Comparison of ENCODE assay signal across 23 cellular contexts in the genomic region with DNA sequence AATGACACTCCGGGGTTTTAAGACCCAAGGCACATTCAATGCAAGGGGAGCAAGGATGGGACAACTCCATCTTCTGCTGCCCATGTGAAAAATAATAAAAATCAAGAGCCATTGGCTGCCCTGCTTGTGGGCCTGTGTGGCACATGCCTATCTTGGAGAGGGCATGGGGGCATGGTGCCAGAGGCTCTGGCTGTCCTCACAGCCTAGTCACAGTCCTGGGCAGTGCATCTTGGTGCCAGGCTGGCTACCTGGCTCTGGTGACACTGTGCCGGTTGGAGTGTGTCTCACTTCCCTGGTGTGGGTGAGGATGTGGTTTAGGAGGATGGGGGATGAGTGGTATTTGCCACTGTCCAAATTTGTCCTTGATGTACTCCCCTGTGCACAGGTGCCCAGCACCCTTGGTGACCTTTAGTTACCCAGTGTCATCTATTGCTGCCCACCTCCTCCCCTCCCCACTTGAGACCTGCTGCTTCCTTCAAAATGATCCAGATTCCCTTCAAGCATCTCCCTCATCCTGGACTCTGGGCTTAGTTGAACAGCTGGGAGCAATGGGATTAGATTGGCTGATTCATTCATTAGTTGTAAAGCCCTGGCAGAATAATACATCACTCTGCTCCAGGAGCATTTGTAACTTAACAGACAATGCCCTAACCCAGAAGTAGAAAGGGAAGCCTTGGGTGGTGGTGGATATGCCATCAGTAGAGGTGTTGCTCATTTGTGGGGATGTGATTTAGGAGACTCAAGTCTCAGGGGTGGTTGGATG. TPM values are rescaled to one million over a fixed set of nuclear protein-coding genes. Genes with fewer than 3 reads are reported as not detected.
"Had no signal": no experiment of that assay in that cellular context is flagged by ENCODE, and none has a peak within 500 bp of the region (broad histone marks: within the 10 kb centered on the region; RNA-seq: fewer than 3 reads in every experiment).

No MANE protein-coding gene starts in this region.

- H3K4me2 ChIP-seq: hepatocyte had no signal

- H3K79me2 ChIP-seq: hepatocyte had no signal

- DNase-seq: activated CD4-positive, alpha-beta memory T cell treated with anti-CD3 and anti-CD28 coated beads, Interleukin-2, amount 10 ng/mL, durations not matched to agents 7 days and 5 days; activated CD4-positive, alpha-beta T cell treated with anti-CD3 and anti-CD28 coated beads for 48 hours; activated CD4-positive, CD25-positive, alpha-beta regulatory T cell; activated CD8-positive, alpha-beta memory T cell treated with anti-CD3 and anti-CD28 coated beads, Interleukin-2, amount 10 ng/mL, durations not matched to agents 7 days and 5 days; activated naive CD8-positive, alpha-beta T cell treated with anti-CD3 and anti-CD28 coated beads for 36 hours; amygdala; central memory CD4-positive, alpha-beta T cell; colonic mucosa; endodermal cell; foreskin fibroblast; lower lobe of right lung; ovary; psoas muscle; spleen; stimulated activated CD4-positive, alpha-beta T cell treated with anti-CD3 and anti-CD28 coated beads, Interleukin-4, amount 100 ng/mL, for 4 hours; SW 1271; testis; upper lobe of left lung had no signal

- H3K27ac ChIP-seq: colonic mucosa, epithelial cell of prostate, hepatocyte, lower lobe of right lung, ovary, psoas muscle, spleen, testis, upper lobe of left lung had no signal

- H2AFZ ChIP-seq: hepatocyte had no signal

- H3K27me3 ChIP-seq: colonic mucosa, hepatocyte, ovary, testis, upper lobe of left lung had no signal

- H3K9me3 ChIP-seq: colonic mucosa, lower lobe of right lung, ovary, psoas muscle, spleen, testis, upper lobe of left lung had no signal

- ATAC-seq: activated CD8-positive, alpha-beta memory T cell treated with anti-CD3 and anti-CD28 coated beads, Interleukin-2, amount 10 ng/mL, durations not matched to agents 7 days and 5 days; lower lobe of right lung; sciatic nerve; stimulated activated memory B cell treated with anti-CD40 and anti-IgM and Interleukin-4, amounts not matched to agents 10 μg/mL and 1 μg/mL and 100 μg/mL, for 72 hours had no signal

- H3K9me3 Mint-ChIP-seq: activated CD4-positive, alpha-beta memory T cell treated with anti-CD3 and anti-CD28 coated beads, Interleukin-2, amount 10 ng/mL, durations not matched to agents 7 days and 5 days; activated naive CD8-positive, alpha-beta T cell treated with anti-CD3 and anti-CD28 coated beads for 36 hours; endodermal cell; stimulated activated memory B cell treated with anti-CD40 and anti-IgM and Interleukin-4, amounts not matched to agents 10 μg/mL and 1 μg/mL and 100 μg/mL, for 72 hours; T-helper 2 cell treated with Interferon-gamma antibody and Interleukin-4, amounts not matched to agents 5 μg/mL and 100 μg/mL, for 36 hours had no signal

- H3K27ac Mint-ChIP-seq: activated CD4-positive, alpha-beta memory T cell treated with anti-CD3 and anti-CD28 coated beads, Interleukin-2, amount 10 ng/mL, durations not matched to agents 7 days and 5 days; activated CD8-positive, alpha-beta memory T cell treated with anti-CD3 and anti-CD28 coated beads, Interleukin-2, amount 10 ng/mL, durations not matched to agents 7 days and 5 days; activated naive CD8-positive, alpha-beta T cell treated with anti-CD3 and anti-CD28 coated beads for 36 hours; endodermal cell; stimulated activated memory B cell treated with anti-CD40 and anti-IgM and Interleukin-4, amounts not matched to agents 10 μg/mL and 1 μg/mL and 100 μg/mL, for 72 hours; T-helper 2 cell treated with Interferon-gamma antibody and Interleukin-4, amounts not matched to agents 5 μg/mL and 100 μg/mL, for 36 hours had no signal

- H3K4me3 ChIP-seq: colonic mucosa, hepatocyte, lower lobe of right lung, ovary, psoas muscle, spleen, testis, upper lobe of left lung had no signal

- H3K36me3 Mint-ChIP-seq: activated CD8-positive, alpha-beta memory T cell treated with anti-CD3 and anti-CD28 coated beads, Interleukin-2, amount 10 ng/mL, durations not matched to agents 7 days and 5 days; activated naive CD8-positive, alpha-beta T cell treated with anti-CD3 and anti-CD28 coated beads for 36 hours; stimulated activated memory B cell treated with anti-CD40 and anti-IgM and Interleukin-4, amounts not matched to agents 10 μg/mL and 1 μg/mL and 100 μg/mL, for 72 hours had no signal

- H3K4me3 Mint-ChIP-seq: activated CD4-positive, alpha-beta memory T cell treated with anti-CD3 and anti-CD28 coated beads, Interleukin-2, amount 10 ng/mL, durations not matched to agents 7 days and 5 days; activated CD8-positive, alpha-beta memory T cell treated with anti-CD3 and anti-CD28 coated beads, Interleukin-2, amount 10 ng/mL, durations not matched to agents 7 days and 5 days; activated naive CD8-positive, alpha-beta T cell treated with anti-CD3 and anti-CD28 coated beads for 36 hours; endodermal cell; stimulated activated memory B cell treated with anti-CD40 and anti-IgM and Interleukin-4, amounts not matched to agents 10 μg/mL and 1 μg/mL and 100 μg/mL, for 72 hours; T-helper 2 cell treated with Interferon-gamma antibody and Interleukin-4, amounts not matched to agents 5 μg/mL and 100 μg/mL, for 36 hours had no signal

- H3K36me3 ChIP-seq: colonic mucosa, ovary had no signal

RNA-seq across cellular contexts. Expression of a gene that starts 22.8 kb away (rescaled TPM):
- total RNA-seq: hepatocyte had no signal
